In genomic region chr4:7024336-7024890, GRCh38 we compare ENCODE assay signal across 19 cellular contexts. TPM values are rescaled to one million over a fixed set of nuclear protein-coding genes. Genes with fewer than 3 reads are reported as not detected.
DNase-seq lines count a peak whose midpoint lies in the region; ATAC-seq, FAIRE-seq and TF ChIP-seq lines count a peak whose summit lies in the region.
"Had no signal": no experiment of that assay in that cellular context is flagged by ENCODE, and none has a peak within 500 bp of the region (broad histone marks: within the 10 kb centered on the region; RNA-seq: fewer than 3 reads in every experiment).

No MANE protein-coding gene starts in this region.

- TF ChIP-seq POLR2A in K562 (conservative IDR thresholded peaks at IDR 0.05) = no peak

- no peak overlapping the region for H3K4me3 ChIP-seq in K562
- no peak overlapping the region for H3K4me3 ChIP-seq in coronary artery
- H3K4me3 ChIP-seq: SJCRH30 had no signal

- H2AFZ ChIP-seq in K562 (ENCODE audit: low read depth, low read length) = no peak overlapping the region

- 91% methylated on average over 19 of the region's 19 CpGs for WGBS in K562 (ENCODE audit: insufficient coverage, low coverage, missing lambda C conversion rate)

- peaks cover 4 to 10% of the 10 kb centered on the region in 2 experiments; a peak in 2 of 5 replicates for H3K4me1 ChIP-seq in K562 (replicated peaks in 1 of 2; ENCODE audit: control insufficient read depth in 2 of 2, insufficient read depth in 2 of 2, low read length in 2 of 2)
- H3K4me1 ChIP-seq: SJCRH30 had no signal

- peaks cover 2% of the 10 kb centered on the region for H3K9me1 ChIP-seq in K562 (ENCODE audit: control insufficient read depth, insufficient read depth, low read length)

- BruUV-seq in K562 (replicated peaks; lab: Mats Ljungman, UMichigan) = no TSS peak

- TF ChIP-seq CTCF in GM10248 (IDR thresholded peaks at IDR 0.05; ENCODE audit: control extremely low read depth, extremely low read depth, low read depth, missing control alignments) (no peak), GM20000 (IDR thresholded peaks at IDR 0.05; ENCODE audit: extremely low read depth, missing control alignments) (no peak), K562 (IDR thresholded peaks at IDR 0.05 in 2 of 3, conservative IDR thresholded peaks at IDR 0.05 in 1 of 3; ENCODE audit: insufficient read depth in 2 of 3, low read depth in 1 of 3, low read length in 3 of 3) (no peak), progenitor cell of endocrine pancreas (IDR thresholded peaks at IDR 0.05; ENCODE audit: unreplicated experiment) (no peak), coronary artery (IDR thresholded peaks at IDR 0.05) (no peak)

- no peaks in the 10 kb centered on the region for H3K9me3 Mint-ChIP-seq in progenitor cell of endocrine pancreas (ENCODE audit: low read depth)
- H3K9me3 Mint-ChIP-seq: CD8-positive, alpha-beta memory T cell had no signal

- in situ Hi-C loops in K562 (cut with MboI) = no loop called here

- H3K9me3 ChIP-seq in K562 (replicated peaks; ENCODE audit: control insufficient read depth, insufficient read depth, low read depth, low read length) = no peaks in the 10 kb centered on the region
- H3K9me3 ChIP-seq: SJCRH30 had no signal

- no peak for TF ChIP-seq RAD21 in K562 (CRISPR knock-in tag; conservative IDR thresholded peaks at IDR 0.05 in 1 of 2, IDR thresholded peaks at IDR 0.05 in 1 of 2)

- H3K27me3 Mint-ChIP-seq in progenitor cell of endocrine pancreas = no peaks in the 10 kb centered on the region
- H3K27me3 Mint-ChIP-seq: CD8-positive, alpha-beta memory T cell had no signal

- CTCF ChIA-PET in GM10248 (lab: Yijun Ruan, JAX) = interaction anchor here (1.2 to 1.6 kb wide), 4 partner anchors 11 to 50 kb away, joined by 3 to 4 read pairs (median 4); partner anchors contain the start of gene TADA2B
- CTCF ChIA-PET in K562 (lab: Yijun Ruan, JAX; ENCODE audit: low intra/inter-chr PET ratio) = no interaction called here

- peak; percentile 49 for DNase-seq in GM10248 (ENCODE audit: extremely low spot score)
- peak; percentile 53 for DNase-seq in GM20000 (ENCODE audit: low spot score)
- DNase-seq in K562 (ENCODE audit: extremely low read depth in 1 of 4, low spot score in 3 of 4) = no peak
- no peak for DNase-seq in progenitor cell of endocrine pancreas (ENCODE audit: low spot score, unreplicated experiment)
- DNase-seq in COLO668 (lab: John Stamatoyannopoulos, UW; ENCODE audit: unreplicated experiment) = no peak
- no peak for DNase-seq in midbrain (lab: John Stamatoyannopoulos, UW)
- no peak for DNase-seq in coronary artery (ENCODE audit: low spot score)
- DNase-seq: ACHN; C1 segment of cervical spinal cord; CD8-positive, alpha-beta memory T cell; NCI-H1417; NCI-H1930; NCI-H345; NCI-H524 treated with DMSO at 0.1 percent for 48 hours; PC-3; SJCRH30 had no signal

- no peaks in the 10 kb centered on the region for H3K27me3 ChIP-seq in K562 (ENCODE audit: control insufficient read depth in 2 of 2, insufficient read depth in 2 of 2, low read length in 2 of 2)
- H3K27me3 ChIP-seq: SJCRH30 had no signal

- POLR2A ChIA-PET in GM10248 (lab: Yijun Ruan, JAX) = no interaction called here
- POLR2A ChIA-PET in K562 (lab: Yijun Ruan, JAX) = no interaction called here

- H3K4me2 ChIP-seq in K562 (ENCODE audit: insufficient read depth, low read length) = no peak overlapping the region
- H3K4me2 ChIP-seq: KMS-11 had no signal

- peaks cover 3% of the 10 kb centered on the region; the same call in 1 of the 2 replicates for H4K20me1 ChIP-seq in K562 (replicated peaks; ENCODE audit: control insufficient read depth, insufficient read depth, low read length)

- intact Hi-C loops in K562 (cut with micrococcal nuclease) = no loop called here

- peaks cover 93% of the 10 kb centered on the region for H3K36me3 ChIP-seq in K562 (ENCODE audit: control insufficient read depth, insufficient read depth, low read length)

- H3K27ac ChIP-seq in K562 (ENCODE audit: extremely low read depth, low read depth, low read length) (no peak overlapping the region), coronary artery (no peak overlapping the region)
- H3K27ac ChIP-seq: KMS-11, SJCRH30 had no signal

- peaks cover 10% of the 10 kb centered on the region for H3K36me3 Mint-ChIP-seq in progenitor cell of endocrine pancreas (ENCODE audit: insufficient read depth)

- TF ChIP-seq EP300 in K562 (IDR thresholded peaks at IDR 0.05; ENCODE audit: low read length) = no peak

- H3K9ac ChIP-seq in K562 (ENCODE audit: insufficient read depth in 1 of 2, low read depth in 2 of 2, low read length in 2 of 2) = no peak overlapping the region
- H3K9ac ChIP-seq: KMS-11 had no signal

- no peak for ATAC-seq in K562
- ATAC-seq: HepG2, PC-3 had no signal

- H3K27ac Mint-ChIP-seq in progenitor cell of endocrine pancreas = peak overlapping the region; percentile 52

- no peaks in the 10 kb centered on the region for H3K79me2 ChIP-seq in K562 (ENCODE audit: control insufficient read depth, insufficient read depth, low read length)

- no peak overlapping the region for H3K4me3 Mint-ChIP-seq in progenitor cell of endocrine pancreas (ENCODE audit: low read depth)
- H3K4me3 Mint-ChIP-seq: CD8-positive, alpha-beta memory T cell had no signal

- no peak for FAIRE-seq in K562 (lab: Jason Lieb, UNC)
- FAIRE-seq: D721Med, HepG2 had no signal

- H3K4me1 Mint-ChIP-seq in progenitor cell of endocrine pancreas (ENCODE audit: low read depth) = peaks cover 4% of the 10 kb centered on the region
- H3K4me1 Mint-ChIP-seq: CD8-positive, alpha-beta memory T cell had no signal

TF ChIP-seq in K562, 482 proteins besides CTCF, POLR2A, EP300 and RAD21:
- no peak for TF ChIP-seq CBX8 (IDR thresholded peaks at IDR 0.05; ENCODE audit: borderline replicate concordance, extremely low read depth, low read depth, low read length, poor library complexity, severe bottlenecking)
- TF ChIP-seq POLR2G (IDR thresholded peaks at IDR 0.05; ENCODE audit: low read depth, low read length) = 0 out of 2 replicates have a peak, but pooled peaks have one; percentile 38
- no peak for TF ChIP-seq SAFB2 (IDR thresholded peaks at IDR 0.05; ENCODE audit: borderline replicate concordance, low read depth, low read length, severe bottlenecking)
- peak; percentile 62; the same call in 1 of the 2 replicates for TF ChIP-seq ZKSCAN1 (IDR thresholded peaks at IDR 0.05; ENCODE audit: low read depth, low read length)

RNA-seq across cellular contexts. Expression of gene TADA2B, which starts 18.8 kb away (rescaled TPM):
- 12.9 and 18.0 TPM in 2 replicates for total RNA-seq in K562 (2011; cell fraction: chromatin; rRNA removed; ENCODE audit: low replicate concordance)
- total RNA-seq in K562 (2011; cell fraction: nucleolus; rRNA removed) = 10.0 and 11.0 TPM in 2 replicates
- total RNA-seq in K562 (2011; cell fraction: nucleoplasm; rRNA removed) = 11.2 and 11.5 TPM in 2 replicates
- total RNA-seq in K562 (2014; rRNA removed) (8.6 and 11.5 TPM in 2 replicates), K562 (2014; rRNA removed; fragmentation: Illumina TruSeq; extraction: Trizol) (6.3 and 7.5 TPM in 2 replicates), K562 (2015; rRNA removed; fragmentation: Illumina TruSeq; extraction: Trizol) (10.4 and 10.9 TPM in 2 replicates), K562 (2021) (11.9 and 12.2 TPM in 2 replicates), progenitor cell of endocrine pancreas (21.2 and 21.8 TPM in 2 replicates)
- polyA plus RNA-seq in K562 (2011; rRNA removed) (3.8 and 4.2 TPM in 2 replicates), K562 (2014; fragmentation: Illumina TruSeq; extraction: Trizol) (9.2 and 11.8 TPM in 2 replicates), K562 (2014; fragmentation: Nextera tagmentation; extraction: Ambion mirVana) (under 1 TPM; 0.55 to 0.81 TPM), K562 (2014; rRNA removed) (7.4 and 7.7 TPM in 2 replicates)
- 4.6 and 5.4 TPM in 2 replicates for polyA plus RNA-seq in K562 (2011; cell fraction: cytosol; rRNA removed)
- polyA plus RNA-seq in K562 (2011; cell fraction: nucleus; rRNA removed) = 4.7 and 8.2 TPM in 2 replicates
- polyA plus RNA-seq in K562 (2012) = 10.8 and 12.4 TPM in 2 replicates
- polyA minus RNA-seq in K562 (2011; rRNA and poly(A)+ RNA removed) = 4.9 and 5.9 TPM in 2 replicates
- polyA minus RNA-seq in K562 (2011; cell fraction: cytosol; rRNA and poly(A)+ RNA removed) = 5.5 and 5.6 TPM in 2 replicates
- polyA minus RNA-seq in K562 (2011; cell fraction: nucleus; rRNA and poly(A)+ RNA removed) = 3.8 and 6.1 TPM in 2 replicates

RNA-seq across cellular contexts. Expression of gene GRPEL1, which starts 43.5 kb away (rescaled TPM):
- 36.2 and 43.9 TPM in 2 replicates for total RNA-seq in K562 (2011; cell fraction: chromatin; rRNA removed; ENCODE audit: low replicate concordance)
- total RNA-seq in K562 (2011; cell fraction: nucleolus; rRNA removed) = 32.4 and 37.0 TPM in 2 replicates
- 41.4 and 49.8 TPM in 2 replicates for total RNA-seq in K562 (2011; cell fraction: nucleoplasm; rRNA removed)
- total RNA-seq in K562 (2014; rRNA removed) (72.5 and 99.5 TPM in 2 replicates), K562 (2014; rRNA removed; fragmentation: Illumina TruSeq; extraction: Trizol) (86.6 and 90.2 TPM in 2 replicates), K562 (2015; rRNA removed; fragmentation: Illumina TruSeq; extraction: Trizol) (77.4 and 84.4 TPM in 2 replicates), K562 (2021) (59.7 and 63.7 TPM in 2 replicates), progenitor cell of endocrine pancreas (18.2 and 18.4 TPM in 2 replicates)
- polyA plus RNA-seq in K562 (2011; rRNA removed) (34.9 and 43.4 TPM in 2 replicates), K562 (2014; fragmentation: Illumina TruSeq; extraction: Trizol) (87.3 and 88.7 TPM in 2 replicates), K562 (2014; fragmentation: Nextera tagmentation; extraction: Ambion mirVana) (100 to 1,000 TPM; 125 to 192 TPM), K562 (2014; rRNA removed) (64.3 and 65.9 TPM in 2 replicates)
- polyA plus RNA-seq in K562 (2011; cell fraction: cytosol; rRNA removed) = 16.6 and 26.2 TPM in 2 replicates
- 16.0 and 19.8 TPM in 2 replicates for polyA plus RNA-seq in K562 (2011; cell fraction: nucleus; rRNA removed)
- polyA plus RNA-seq in K562 (2012) = 23.4 and 48.5 TPM in 2 replicates
- 59.1 and 61.5 TPM in 2 replicates for polyA minus RNA-seq in K562 (2011; rRNA and poly(A)+ RNA removed)
- polyA minus RNA-seq in K562 (2011; cell fraction: cytosol; rRNA and poly(A)+ RNA removed) = 21.3 and 24.2 TPM in 2 replicates
- polyA minus RNA-seq in K562 (2011; cell fraction: nucleus; rRNA and poly(A)+ RNA removed) = 18.3 and 25.0 TPM in 2 replicates

Comparison
In these comparisons a context has a peak if more than half of its experiments do, and no peak if none do; other contexts are left out.
1. DNase-seq: peak in GM10248 (single experiment) and GM20000 (single experiment); none in K562 (0 of 4), progenitor cell of endocrine pancreas (single experiment), COLO668 (single experiment), midbrain (single experiment) and coronary artery (single experiment).